In the genomic region with DNA sequence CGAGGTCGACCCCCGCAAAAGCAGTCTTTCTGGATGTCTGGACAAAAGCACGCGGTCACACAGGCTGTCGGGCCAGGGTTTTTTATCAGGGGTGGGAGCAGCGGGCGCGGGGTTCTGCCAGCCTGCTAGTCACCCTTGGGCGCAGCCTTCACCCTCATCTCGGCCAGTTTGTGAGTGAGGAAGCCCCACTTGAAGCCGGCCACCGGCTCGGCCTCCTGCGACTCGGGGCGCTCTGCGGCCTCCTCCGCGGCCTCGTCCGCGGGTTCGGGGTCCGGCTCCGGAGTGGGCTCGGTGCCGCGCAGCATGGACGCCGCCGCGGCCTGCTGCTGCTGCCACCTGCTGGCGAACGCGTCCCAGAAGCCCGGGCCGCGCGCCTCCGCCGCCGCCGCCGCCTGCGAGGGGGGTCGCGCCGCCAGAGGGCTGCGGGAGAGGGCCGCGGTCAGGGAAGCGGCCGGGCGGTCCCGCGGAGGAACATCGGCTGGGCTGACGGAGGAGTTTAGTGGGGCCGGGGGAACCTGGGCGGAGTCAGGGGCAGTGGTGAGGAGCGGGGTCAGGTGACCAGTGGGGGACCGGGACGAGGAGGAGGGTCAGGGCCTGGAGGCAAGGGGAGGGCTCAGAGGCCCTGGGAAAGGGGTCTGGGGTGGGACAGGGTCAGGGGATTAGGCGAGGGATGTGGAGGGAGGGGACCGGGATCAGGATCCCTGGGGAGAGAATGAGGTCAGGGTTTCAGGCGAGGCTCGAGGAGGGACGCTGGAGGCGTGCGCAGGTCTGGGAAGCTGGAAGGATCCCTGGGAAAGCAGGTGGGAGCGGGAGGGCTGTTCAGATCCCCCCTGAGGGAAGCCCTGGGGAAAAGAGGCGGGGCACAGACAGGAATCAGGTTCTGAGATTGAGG, we compare ENCODE assay signal across 8 cellular contexts. TPM values are rescaled to one million over a fixed set of nuclear protein-coding genes. Genes with fewer than 3 reads are reported as not detected.
DNase-seq lines count a peak whose midpoint lies in the region; ATAC-seq and TF ChIP-seq lines count a peak whose summit lies in the region.

No MANE protein-coding gene starts in this region.

- H3K4me2 ChIP-seq in hepatocyte (peak overlapping the region; percentile 93), skeletal muscle satellite cell (ENCODE audit: low read length) (peak overlapping the region; percentile 86)

- DNase-seq in GM10266 (ENCODE audit: extremely low spot score) = peak; percentile 85
- peak; percentile 56 for DNase-seq in RKO (ENCODE audit: low spot score)
- peak; percentile 8 for DNase-seq in activated naive CD8-positive, alpha-beta T cell treated with anti-CD3 and anti-CD28 coated beads, Interleukin-2, amount 50 U/mL, for 16 hours (ENCODE audit: low read depth, low spot score)
- peak; percentile 79 for DNase-seq in hepatocyte (ENCODE audit: low spot score)
- no peak for DNase-seq in NCI-H187 (lab: John Stamatoyannopoulos, UW)
- DNase-seq in NCI-H510A (lab: John Stamatoyannopoulos, UW) = no peak

- TF ChIP-seq CTCF in GM10266 (IDR thresholded peaks at IDR 0.05; ENCODE audit: control insufficient read depth, insufficient read depth, low read depth, missing control alignments) = peak; percentile 90
- peak; percentile 59 for TF ChIP-seq CTCF in hepatocyte (IDR thresholded peaks at IDR 0.05; ENCODE audit: poor library complexity)

- H3K9me2 ChIP-seq in hepatocyte (replicated peaks; ENCODE audit: insufficient read depth) = no peaks in the 10 kb centered on the region

- H3K4me3 ChIP-seq in hepatocyte (peak overlapping the region; percentile 36), skeletal muscle satellite cell (ENCODE audit: low read length) (peak overlapping the region; percentile 67)

- no peaks in the 10 kb centered on the region for H3K36me3 ChIP-seq in hepatocyte (replicated peaks; ENCODE audit: insufficient read depth, low read depth)
- no peaks in the 10 kb centered on the region for H3K36me3 ChIP-seq in skeletal muscle satellite cell (ENCODE audit: insufficient read depth, low read length)

- H3K4me1 ChIP-seq in hepatocyte (ENCODE audit: insufficient read depth) = peaks cover 20% of the 10 kb centered on the region
- peaks cover 20% of the 10 kb centered on the region for H3K4me1 ChIP-seq in skeletal muscle satellite cell (ENCODE audit: control insufficient read depth, insufficient read depth, low read length)

- WGBS in hepatocyte (ENCODE audit: low lambda C conversion rate, missing lambda C conversion rate) = 10% methylated on average over 60 of the region's 73 CpGs

- ATAC-seq in HG03095 (IDR thresholded peaks at IDR 0.05; ENCODE audit: unreplicated experiment) = no peak

- peaks cover 12% of the 10 kb centered on the region for H3K27me3 ChIP-seq in hepatocyte
- H3K27me3 ChIP-seq in skeletal muscle satellite cell (ENCODE audit: control insufficient read depth, insufficient read depth, low read length) = peaks cover 22% of the 10 kb centered on the region

- H4K20me1 ChIP-seq in hepatocyte (ENCODE audit: insufficient read depth, poor library complexity, severe bottlenecking) = no peaks in the 10 kb centered on the region

- H3K9ac ChIP-seq in skeletal muscle satellite cell (ENCODE audit: low read depth, low read length) = peak overlapping the region; percentile 58

- peak overlapping the region; percentile 78 for H2AFZ ChIP-seq in hepatocyte

- H3K9me3 ChIP-seq in hepatocyte (ENCODE audit: low read depth) = no peaks in the 10 kb centered on the region
- H3K9me3 ChIP-seq in skeletal muscle satellite cell (replicated peaks; ENCODE audit: low read length) = no peaks in the 10 kb centered on the region

- no peaks in the 10 kb centered on the region for H3K79me2 ChIP-seq in hepatocyte

- no peak overlapping the region for H3K27ac ChIP-seq in hepatocyte

RNA-seq across cellular contexts. Expression of gene C1orf232, which starts 4.5 kb away (rescaled TPM):
- not detected in 2 replicates for total RNA-seq in hepatocyte
- polyA plus RNA-seq in hepatocyte = not detected in 2 replicates
- not detected in 2 replicates for total RNA-seq in skeletal muscle satellite cell (2012; rRNA removed)

RNA-seq across cellular contexts. Expression of gene FAM110D, which starts 5.4 kb away (rescaled TPM):
- total RNA-seq in hepatocyte = 0.10 and 0.16 TPM in 2 replicates
- polyA plus RNA-seq in hepatocyte = 0.40 and 0.44 TPM in 2 replicates
- not detected in 2 replicates for total RNA-seq in skeletal muscle satellite cell (2012; rRNA removed)

RNA-seq across cellular contexts. Expression of gene ZNF593, which starts 5.4 kb away (rescaled TPM):
- 20.5 and 25.7 TPM in 2 replicates for total RNA-seq in hepatocyte
- polyA plus RNA-seq in hepatocyte = 69.1 and 71.8 TPM in 2 replicates
- 37.3 and 58.3 TPM in 2 replicates for total RNA-seq in skeletal muscle satellite cell (2012; rRNA removed)

RNA-seq across cellular contexts. Expression of gene ZNF593OS, which starts 7.3 kb away (rescaled TPM):
- 0.10 TPM in 1 of 2 replicates, not detected in the other for total RNA-seq in hepatocyte
- polyA plus RNA-seq in hepatocyte = 0.45 and 2.1 TPM in 2 replicates
- not detected in 2 replicates for total RNA-seq in skeletal muscle satellite cell (2012; rRNA removed)

RNA-seq across cellular contexts. Expression of gene CNKSR1, which starts 13.0 kb away (rescaled TPM):
- total RNA-seq in hepatocyte = 13.3 and 18.1 TPM in 2 replicates
- polyA plus RNA-seq in hepatocyte = 31.4 and 38.6 TPM in 2 replicates
- not detected in 2 replicates for total RNA-seq in skeletal muscle satellite cell (2012; rRNA removed)

Comparison
In these comparisons a context has a peak if more than half of its experiments do, and no peak if none do; other contexts are left out.
1. DNase-seq: peak in GM10266 (single experiment), RKO (single experiment), activated naive CD8-positive, alpha-beta T cell treated with anti-CD3 and anti-CD28 coated beads, Interleukin-2, amount 50 U/mL, for 16 hours (single experiment) and hepatocyte (single experiment); none in NCI-H187 (0 of 2) and NCI-H510A (single experiment).